8 cellular contexts compared by ENCODE assay signal in the genomic region with DNA sequence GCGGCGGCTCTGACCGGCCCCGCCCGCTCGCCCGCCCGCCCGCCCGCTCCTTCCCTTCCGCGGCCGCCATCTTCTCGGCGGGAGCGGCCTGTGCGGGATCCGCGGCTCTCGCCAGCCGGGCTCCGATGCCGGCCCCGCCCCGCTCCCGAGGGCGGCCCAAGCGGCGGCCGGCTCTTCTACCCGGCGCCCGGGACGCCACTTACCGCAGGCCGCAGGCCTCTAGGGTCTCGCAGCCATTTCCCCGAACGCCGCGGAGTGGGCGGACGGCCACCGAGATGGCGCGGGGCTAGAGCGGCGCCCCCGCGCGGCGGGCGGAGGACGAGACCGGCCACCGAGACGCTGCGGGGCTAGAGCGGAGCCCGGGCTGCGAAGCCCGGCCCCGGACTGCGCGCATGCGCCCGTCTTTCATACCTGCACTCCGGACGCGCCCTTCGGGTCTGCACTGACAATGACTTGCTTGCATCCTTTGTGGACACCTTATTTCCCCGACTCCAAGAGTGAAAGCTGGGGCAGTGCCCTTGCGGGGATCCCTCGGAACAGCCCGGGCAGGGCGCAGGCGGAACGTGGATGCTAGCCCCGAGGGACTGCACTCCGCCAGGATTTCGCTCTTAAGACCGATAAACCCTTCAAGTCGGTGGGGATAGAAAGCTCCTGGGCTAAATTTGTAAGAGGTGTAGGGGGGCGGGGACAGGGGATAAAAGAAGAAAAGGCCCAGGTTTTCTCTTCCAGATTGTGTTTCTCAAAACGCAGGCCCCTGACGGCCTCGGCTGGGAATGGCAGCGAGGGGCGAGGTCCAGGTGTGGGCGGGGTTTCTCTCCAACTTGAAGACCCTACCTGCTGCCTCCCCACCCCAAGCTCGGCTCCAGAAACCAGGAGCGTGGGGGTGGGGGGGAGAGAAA. TPM values are rescaled to one million over a fixed set of nuclear protein-coding genes. Genes with fewer than 3 reads are reported as not detected.
DNase-seq lines count a peak whose midpoint lies in the region; ATAC-seq and TF ChIP-seq lines count a peak whose summit lies in the region.

A gene (minus strand): TSS at position 277 of the 899 bp plus-strand sequence.

- H3K4me3 Mint-ChIP-seq in activated T-cell treated with anti-CD3 and anti-CD28 coated beads, Interleukin-2, amount 50 U/mL, for 72 hours, result peak within 1 kb of the TSS; percentile 95 to 97
- peak within 1 kb of the TSS; percentile 91 to 98 (median 95) for H3K4me3 Mint-ChIP-seq in naive thymus-derived CD8-positive, alpha-beta T cell

- H3K27ac Mint-ChIP-seq in activated T-cell treated with anti-CD3 and anti-CD28 coated beads, Interleukin-2, amount 50 U/mL, for 72 hours, result peak within 1 kb of the TSS; percentile 96
- H3K27ac Mint-ChIP-seq in naive thymus-derived CD8-positive, alpha-beta T cell, result peak within 1 kb of the TSS; percentile 87 to 97 (median 95)

- peak within 1 kb of the TSS; percentile 96 to 99 (median 98) for H3K27ac ChIP-seq in Peyer's patch

- peaks cover 63% of the 10 kb centered on the region for H3K4me1 Mint-ChIP-seq in activated T-cell treated with anti-CD3 and anti-CD28 coated beads, Interleukin-2, amount 50 U/mL, for 72 hours (ENCODE audit: low read depth)
- H3K4me1 Mint-ChIP-seq in naive thymus-derived CD8-positive, alpha-beta T cell, result peaks cover 40 to 82% (median 72%) of the 10 kb centered on the region in 4 donors

- H3K27me3 Mint-ChIP-seq in activated T-cell treated with anti-CD3 and anti-CD28 coated beads, Interleukin-2, amount 50 U/mL, for 72 hours (ENCODE audit: low read depth), result no peaks in the 10 kb centered on the region
- no peaks in the 10 kb centered on the region for H3K27me3 Mint-ChIP-seq in naive thymus-derived CD8-positive, alpha-beta T cell

- in situ Hi-C loops in KBM-7 (cut with MboI; ENCODE audit: low pct_unique_long_range_greater_than_20kb, low sequenced_read_pairs), result no loop called here

- ATAC-seq in GM21619 (IDR thresholded peaks at IDR 0.05; ENCODE audit: unreplicated experiment), result peak; percentile 66
- ATAC-seq in activated T-cell treated with anti-CD3 and anti-CD28 coated beads, Interleukin-2, amount 50 U/mL, for 72 hours (replicated peaks in 1 of 2), result peak; percentile 80 to 84
- peak; percentile 79 to 84 for ATAC-seq in naive thymus-derived CD8-positive, alpha-beta T cell

- TF ChIP-seq POLR2A in Peyer's patch (IDR thresholded peaks at IDR 0.05), result peak; percentile 74 to 80

- TF ChIP-seq CTCF in Peyer's patch (IDR thresholded peaks at IDR 0.05), result peak; percentile 61 to 91 (median 87)

- H3K4me3 ChIP-seq in Peyer's patch, result peak within 1 kb of the TSS; percentile 97 to 99 (median 98)

- DNase-seq in DMS53 (lab: John Stamatoyannopoulos, UW) (peak; percentile 95), KBM-7 (peak; percentile 84), Peyer's patch (peak; percentile 90 to 96 (median 93)), fibroblast of gingiva (ENCODE audit: low read depth) (peak; percentile 77)
- peak; percentile 94 to 96 for DNase-seq in activated T-cell treated with anti-CD3 and anti-CD28 coated beads, Interleukin-2, amount 50 U/mL, for 72 hours
- DNase-seq in naive thymus-derived CD8-positive, alpha-beta T cell, result peak; percentile 77 to 92 (median 86)
- DNase-seq in stimulated activated naive CD4-positive, alpha-beta T cell (lab: John Stamatoyannopoulos, UW), result peak; percentile 75 to 90 (median 82)

- H3K27me3 ChIP-seq in Peyer's patch, result no peaks in the 10 kb centered on the region

- POLR2A ChIA-PET in naive thymus-derived CD8-positive, alpha-beta T cell (lab: Charles Lee), result interaction anchor here (0.8 to 6.3 kb wide), 11 partner anchors 10 to 726 kb away, joined by 3 to 111 read pairs (median 5); a partner anchor contains a TSS

- no peaks in the 10 kb centered on the region for H3K9me3 ChIP-seq in Peyer's patch

- H3K9me3 Mint-ChIP-seq in activated T-cell treated with anti-CD3 and anti-CD28 coated beads, Interleukin-2, amount 50 U/mL, for 72 hours, result no peaks in the 10 kb centered on the region
- no peaks in the 10 kb centered on the region for H3K9me3 Mint-ChIP-seq in naive thymus-derived CD8-positive, alpha-beta T cell

- no peaks in the 10 kb centered on the region for H3K36me3 ChIP-seq in Peyer's patch

- H3K36me3 Mint-ChIP-seq in activated T-cell treated with anti-CD3 and anti-CD28 coated beads, Interleukin-2, amount 50 U/mL, for 72 hours (ENCODE audit: insufficient read depth in 2 of 2), result peaks cover 2 to 4% of the 10 kb centered on the region in 2 donors
- H3K36me3 Mint-ChIP-seq in naive thymus-derived CD8-positive, alpha-beta T cell, result no peaks in the 10 kb centered on the region

- H3K4me1 ChIP-seq in Peyer's patch, result peaks cover 7 to 69% (median 34%) of the 10 kb centered on the region in 4 donors

RNA-seq across cellular contexts. Expression of the gene that starts here (rescaled TPM):
- 100 to 1,000 TPM in 2 of 4 donors, 10 to 100 TPM in 2; 72.5 to 143 (median 105) TPM for total RNA-seq in Peyer's patch
- 10 to 100 TPM; 50.0 TPM for total RNA-seq in activated T-cell treated with anti-CD3 and anti-CD28 coated beads, Interleukin-2, amount 50 U/mL, for 72 hours
- total RNA-seq in naive thymus-derived CD8-positive, alpha-beta T cell, result 100 to 1,000 TPM; 125 to 132 TPM
- polyA plus RNA-seq in naive thymus-derived CD8-positive, alpha-beta T cell, result 10 to 100 TPM; 26.8 to 45.8 (median 39.7) TPM

Comparison
In these comparisons a context has a peak if more than half of its experiments do, and no peak if none do; other contexts are left out.
1. Peak in every context shown above with its lines: DNase-seq, ATAC-seq, H3K4me3 ChIP-seq and H3K27ac ChIP-seq.